Comparison of ENCODE assay signal across 22 cellular contexts in genomic region chr20:47777220-47777619, GRCh38.
"Had no signal": no experiment of that assay in that cellular context is flagged by ENCODE, and none has a peak within 500 bp of the region (broad histone marks: within the 10 kb centered on the region; RNA-seq: fewer than 3 reads in every experiment).

No MANE protein-coding gene starts in this region.

- H3K27me3 ChIP-seq: neural progenitor cell, right atrium auricular region, testis, tibial artery, upper lobe of left lung had no signal

- H3K4me3 ChIP-seq: coronary artery, gastrocnemius medialis, left lung, neural progenitor cell, prostate gland, right atrium auricular region, skin epidermis, spleen, testis, tibial artery, upper lobe of left lung had no signal

- H3K36me3 ChIP-seq: gastrocnemius medialis, left lung, neural progenitor cell, prostate gland, right atrium auricular region, spleen, tibial artery, upper lobe of left lung had no signal

- H3K27ac ChIP-seq: coronary artery, gastrocnemius medialis, left lung, neural progenitor cell, prostate gland, right atrium auricular region, skin epidermis, spleen, testis, tibial artery, upper lobe of left lung had no signal

- H3K27ac Mint-ChIP-seq: mesothelial cell of epicardium; neural progenitor cell; stimulated activated memory B cell treated with anti-CD40 and anti-IgM and Interleukin-4, amounts not matched to agents 10 μg/mL and 1 μg/mL and 100 μg/mL, for 72 hours had no signal

- H3K9me3 Mint-ChIP-seq: mesothelial cell of epicardium; nephron; stimulated activated memory B cell treated with anti-CD40 and anti-IgM and Interleukin-4, amounts not matched to agents 10 μg/mL and 1 μg/mL and 100 μg/mL, for 72 hours had no signal

- H3K4me2 ChIP-seq: neural progenitor cell had no signal

- H3K4me1 Mint-ChIP-seq: stimulated activated memory B cell treated with anti-CD40 and anti-IgM and Interleukin-4, amounts not matched to agents 10 μg/mL and 1 μg/mL and 100 μg/mL, for 72 hours had no signal

- DNase-seq: effector CD4-positive, alpha-beta T cell; foreskin fibroblast; gastrocnemius medialis; head of caudate nucleus; left lung; mesenchymal stem cell; naive thymus-derived CD4-positive, alpha-beta T cell; spleen; stimulated activated CD4-positive, alpha-beta T cell treated with anti-CD3 and anti-CD28 coated beads, Interleukin-4, amount 100 ng/mL, for 4 hours; stimulated activated naive CD8-positive, alpha-beta T cell treated with anti-CD3 and anti-CD28 coated beads, Interleukin-15, Interleukin-2, amounts not matched to agents 100 U/mL and 50 U/mL, for 24 hours; substantia nigra; testis; tibial artery; upper lobe of left lung had no signal

- ATAC-seq: gastrocnemius medialis; left lung; naive thymus-derived CD4-positive, alpha-beta T cell; stimulated activated memory B cell treated with anti-CD40 and anti-IgM and Interleukin-4, amounts not matched to agents 10 μg/mL and 1 μg/mL and 100 μg/mL, for 72 hours; stimulated activated naive CD8-positive, alpha-beta T cell treated with anti-CD3 and anti-CD28 coated beads, Interleukin-15, Interleukin-2, amounts not matched to agents 100 U/mL and 50 U/mL, for 24 hours had no signal

- H3K4me3 Mint-ChIP-seq: mesothelial cell of epicardium; naive thymus-derived CD4-positive, alpha-beta T cell; nephron; neural progenitor cell; stimulated activated memory B cell treated with anti-CD40 and anti-IgM and Interleukin-4, amounts not matched to agents 10 μg/mL and 1 μg/mL and 100 μg/mL, for 72 hours had no signal

- H3K36me3 Mint-ChIP-seq: neural progenitor cell; stimulated activated memory B cell treated with anti-CD40 and anti-IgM and Interleukin-4, amounts not matched to agents 10 μg/mL and 1 μg/mL and 100 μg/mL, for 72 hours had no signal

- H3K9me3 ChIP-seq: left lung, prostate gland, testis, tibial artery had no signal

- H2AFZ ChIP-seq: neural progenitor cell had no signal
